25 cellular contexts compared by ENCODE assay signal in the genomic region with DNA sequence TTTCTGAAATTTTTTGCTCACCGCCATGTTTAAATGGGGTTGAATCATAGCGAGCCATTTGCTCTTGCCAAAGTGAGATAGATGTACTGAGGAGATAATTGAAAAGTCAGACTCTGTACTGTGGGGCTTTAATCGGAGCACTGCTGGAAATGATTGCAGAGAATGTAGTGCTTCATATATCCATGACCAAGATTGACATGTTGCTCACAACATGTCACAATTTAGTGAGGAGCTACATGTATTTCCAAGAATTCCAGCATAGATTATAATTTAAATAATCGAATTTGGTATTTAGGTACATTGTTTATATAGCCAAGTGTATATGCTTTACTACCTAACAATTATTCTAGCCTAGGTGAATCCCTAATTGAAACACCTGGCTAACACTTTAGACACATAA.
A peak's percentile ranks its signal among the peaks of the same experiment; 100 is the strongest.
DNase-seq lines count a peak whose midpoint lies in the region; ATAC-seq, FAIRE-seq and TF ChIP-seq lines count a peak whose summit lies in the region.
"Had no signal": no experiment of that assay in that cellular context is flagged by ENCODE, and none has a peak within 500 bp of the region (broad histone marks: within the 10 kb centered on the region; RNA-seq: fewer than 3 reads in every experiment).

No MANE protein-coding gene starts in this region.

- no peak for DNase-seq in H54 (ENCODE audit: insufficient read length, low spot score)
- DNase-seq in T-helper 17 cell = no peak
- DNase-seq in posterior cingulate gyrus = no peak
- DNase-seq in HCEC 1CT = no peak
- DNase-seq: 8988T; ACHN; BE2C; C1 segment of cervical spinal cord; CD4-positive, alpha-beta memory T cell; CD4-positive, CD25-positive, alpha-beta regulatory T cell; CD8-positive, alpha-beta memory T cell; DMS 273 treated with DMSO at 0.1 percent for 48 hours; DMS153; DMS53; DMS79; DND-41; EL; GDM1 had no signal

- no peaks in the 10 kb centered on the region for H3K9me3 ChIP-seq in T-helper 17 cell (ENCODE audit: control insufficient read depth, low read length, poor library complexity, severe bottlenecking)
- H3K9me3 ChIP-seq: BE2C, BLaER1 had no signal

- no peak overlapping the region for H3K4me3 Mint-ChIP-seq in T-helper 17 cell
- H3K4me3 Mint-ChIP-seq: CD14-positive monocyte; CD4-positive, alpha-beta memory T cell; CD4-positive, CD25-positive, alpha-beta regulatory T cell; CD8-positive, alpha-beta memory T cell had no signal

- H3K27me3 Mint-ChIP-seq in T-helper 17 cell = no peaks in the 10 kb centered on the region
- H3K27me3 Mint-ChIP-seq: CD4-positive, alpha-beta memory T cell; CD4-positive, CD25-positive, alpha-beta regulatory T cell; CD8-positive, alpha-beta memory T cell had no signal

- peaks cover 4% of the 10 kb centered on the region for H3K4me1 Mint-ChIP-seq in T-helper 17 cell
- H3K4me1 Mint-ChIP-seq: CD14-positive monocyte had no signal

- no peak for TF ChIP-seq POLR2A in H54 (IDR thresholded peaks at IDR 0.05; ENCODE audit: low read depth, low read length)

- intact Hi-C loops in posterior cingulate gyrus (cut with DNase I) = no loop called here

- peak; percentile 15 for FAIRE-seq in H54 (lab: Jason Lieb, UNC)
- FAIRE-seq: A204.1, GM12878, GM12892, GM18507 had no signal

- H3K27ac Mint-ChIP-seq in T-helper 17 cell = peak overlapping the region; percentile 57
- H3K27ac Mint-ChIP-seq: CD14-positive monocyte; CD4-positive, CD25-positive, alpha-beta regulatory T cell had no signal

- ATAC-seq in T-helper 17 cell = no peak
- no peak for ATAC-seq in GM21723 (IDR thresholded peaks at IDR 0.05; ENCODE audit: unreplicated experiment)
- ATAC-seq: GM12878 had no signal

- peaks cover 3% of the 10 kb centered on the region for H3K36me3 Mint-ChIP-seq in T-helper 17 cell (ENCODE audit: low read depth)
